ENCODE assay signal across 8 cellular contexts in genomic region chr6:87407531-87407895, GRCh38. TPM values are rescaled to one million over a fixed set of nuclear protein-coding genes. Genes with fewer than 3 reads are reported as not detected.
A peak's percentile ranks its signal among the peaks of the same experiment; 100 is the strongest.
DNase-seq lines count a peak whose midpoint lies in the region; ATAC-seq, FAIRE-seq and TF ChIP-seq lines count a peak whose summit lies in the region.

No MANE protein-coding gene starts in this region.

- H3K4me3 ChIP-seq in GM12878 (peak overlapping the region; percentile 79), spleen (peak overlapping the region; percentile 86 to 100 (median 100))

- no peak for DNase-seq in activated naive CD4-positive, alpha-beta T cell treated with anti-CD3 and anti-CD28 coated beads for 36 hours
- DNase-seq in activated naive CD4-positive, alpha-beta T cell (lab: John Stamatoyannopoulos, UW), result no peak
- DNase-seq in NCI-H526 treated with DMSO at 0.1 percent for 48 hours (lab: John Stamatoyannopoulos, UW) (peak; percentile 58), GM12878 (ENCODE audit: low read depth, low spot score) (no peak), immature natural killer cell (no peak), spleen (no peak)

- SMC1A ChIA-PET in GM12878 (lab: Charles Lee; ENCODE audit: uncharacterized antibody, unreplicated experiment), result interaction anchor here (1.0 kb wide), 1 partner anchor 148 kb away, joined by 3 read pairs; no protein-coding TSS in a partner anchor

- CTCF ChIA-PET in activated naive CD4-positive, alpha-beta T cell treated with anti-CD3 and anti-CD28 coated beads for 36 hours (lab: Charles Lee), result interaction anchor here (1.2 to 2.5 kb wide), 3 partner anchors 14 to 341 kb away, joined by 3 to 12 read pairs (median 4); no protein-coding TSS in a partner anchor
- CTCF ChIA-PET in GM12878 (lab: Yijun Ruan, JAX), result interaction anchor here (2.2 kb wide), 1 partner anchor 14 kb away, joined by 6 read pairs; no protein-coding TSS in a partner anchor

- FAIRE-seq in GM12878 (lab: Jason Lieb, UNC), result no peak

- no peaks in the 10 kb centered on the region for H3K79me2 ChIP-seq in GM12878 (ENCODE audit: control insufficient read depth, insufficient read depth, low read length)

- H3K4me3 Mint-ChIP-seq in activated naive CD4-positive, alpha-beta T cell treated with anti-CD3 and anti-CD28 coated beads for 36 hours, result peak overlapping the region; percentile 84
- peak overlapping the region; percentile 83 to 88 (median 87) for H3K4me3 Mint-ChIP-seq in immature natural killer cell

- ATAC-seq in HG02852 (IDR thresholded peaks at IDR 0.05; ENCODE audit: unreplicated experiment) (peak; percentile 24), GM12878 (peak; percentile 12)
- ATAC-seq in activated CD4-positive, CD25-positive, alpha-beta regulatory T cell treated with anti-CD3 and anti-CD28 coated beads, Interleukin-2, amount 50 U/mL, for 24 hours, result no peak

- H3K4me1 ChIP-seq in GM12878 (ENCODE audit: control insufficient read depth, insufficient read depth, low read length) (no peaks in the 10 kb centered on the region), spleen (peaks cover 0 to 17% (median 9%) of the 10 kb centered on the region in 6 donors)

- 0% methylated on average over 10 of the region's 10 CpGs for WGBS in GM12878 (ENCODE audit: insufficient coverage, insufficient replicate concordance, low lambda C conversion rate, missing lambda C conversion rate)
- WGBS in spleen, 5 donors, result 0 to 1% (median 1%) methylated on average over 10 of the region's 10 CpGs

- H3K27me3 Mint-ChIP-seq in activated naive CD4-positive, alpha-beta T cell treated with anti-CD3 and anti-CD28 coated beads for 36 hours (ENCODE audit: low read depth), result peaks cover 11% of the 10 kb centered on the region
- peaks cover 8 to 22% (median 20%) of the 10 kb centered on the region in 3 donors for H3K27me3 Mint-ChIP-seq in immature natural killer cell (ENCODE audit: low read depth in 3 of 3)

- H3K4me1 Mint-ChIP-seq in activated naive CD4-positive, alpha-beta T cell treated with anti-CD3 and anti-CD28 coated beads for 36 hours (ENCODE audit: low read depth), result no peaks in the 10 kb centered on the region
- H3K4me1 Mint-ChIP-seq in immature natural killer cell, result peaks cover 8 to 15% of the 10 kb centered on the region in 2 donors

- no peaks in the 10 kb centered on the region for H4K20me1 ChIP-seq in GM12878 (ENCODE audit: control insufficient read depth, insufficient read depth)

- TF ChIP-seq POLR2A in GM12878 (IDR thresholded peaks at IDR 0.05; ENCODE audit: low read depth, low read length) (no peak), spleen (IDR thresholded peaks at IDR 0.05) (no peak)

- H3K27ac ChIP-seq in GM12878 (ENCODE audit: control insufficient read depth, insufficient read depth), result no peak overlapping the region
- peak overlapping the region in 7 of 8 donors; percentile 73 to 89 (median 83) for H3K27ac ChIP-seq in spleen

- H3K9me3 Mint-ChIP-seq in activated naive CD4-positive, alpha-beta T cell treated with anti-CD3 and anti-CD28 coated beads for 36 hours, result no peaks in the 10 kb centered on the region
- H3K9me3 Mint-ChIP-seq in immature natural killer cell, result no peaks in the 10 kb centered on the region

- TF ChIP-seq RAD21 in GM12878 (IDR thresholded peaks at IDR 0.05; ENCODE audit: insufficient read depth, low read depth, low read length), result no peak

- no peak overlapping the region for H3K27ac Mint-ChIP-seq in activated naive CD4-positive, alpha-beta T cell treated with anti-CD3 and anti-CD28 coated beads for 36 hours
- H3K27ac Mint-ChIP-seq in immature natural killer cell, result peak overlapping the region; percentile 17 to 69 (median 34)

- intact Hi-C loops in activated naive CD4-positive, alpha-beta T cell treated with anti-CD3 and anti-CD28 coated beads for 36 hours (cut with micrococcal nuclease), result loop anchor here (5.0 kb wide), 1 partner anchor 400 kb away; no protein-coding TSS in a partner anchor
- intact Hi-C loops in GM12878 (cut with micrococcal nuclease; ENCODE audit: unreplicated experiment), result no loop called here
- intact Hi-C loops in spleen (cut with DNase I; ENCODE audit: low total_unique reads), result no loop called here

- in situ Hi-C loops in GM12878 (cut with MboI), result no loop called here

- BruUV-seq in GM12878 (replicated peaks; lab: Mats Ljungman, UMichigan), result no TSS peak

- no peak for TF ChIP-seq EP300 in GM12878 (IDR thresholded peaks at IDR 0.05; ENCODE audit: borderline replicate concordance in 1 of 2, control insufficient read depth in 1 of 2, low read depth in 2 of 2, low read length in 2 of 2)

- RAD21 ChIA-PET in GM12878 (lab: Charles Lee; ENCODE audit: unreplicated experiment), result interaction anchor here (1.5 kb wide), 1 partner anchor 1463 kb away, joined by 3 read pairs; no protein-coding TSS in a partner anchor

- no peaks in the 10 kb centered on the region for H3K36me3 Mint-ChIP-seq in activated naive CD4-positive, alpha-beta T cell treated with anti-CD3 and anti-CD28 coated beads for 36 hours (ENCODE audit: low read depth)
- no peaks in the 10 kb centered on the region for H3K36me3 Mint-ChIP-seq in immature natural killer cell

- H3K36me3 ChIP-seq in GM12878 (ENCODE audit: control insufficient read depth in 2 of 2, insufficient read depth in 2 of 2, low read length in 1 of 2) (no peaks in the 10 kb centered on the region), spleen (no peaks in the 10 kb centered on the region)

- H2AFZ ChIP-seq in GM12878 (ENCODE audit: control insufficient read depth, low read depth, low read length), result peak overlapping the region; percentile 82

- POLR2A ChIA-PET in GM12878 (lab: Charles Lee), result no interaction called here

- H3K4me2 ChIP-seq in GM12878 (ENCODE audit: control insufficient read depth, insufficient read depth), result peak overlapping the region; percentile 85

- H3K27me3 ChIP-seq in GM12878 (replicated peaks in 1 of 2; ENCODE audit: control insufficient read depth in 2 of 2, insufficient read depth in 2 of 2, low read length in 1 of 2), result no peaks in the 10 kb centered on the region; a peak in 1 of 4 replicates
- H3K27me3 ChIP-seq in spleen (replicated peaks in 1 of 7), result peaks cover 0 to 12% (median 0%) of the 10 kb centered on the region in 7 donors

- no peak overlapping the region for H3K9ac ChIP-seq in GM12878 (ENCODE audit: control insufficient read depth, insufficient read depth, low read length)

- TF ChIP-seq CTCF in GM12878 (IDR thresholded peaks at IDR 0.05 in 2 of 3, conservative IDR thresholded peaks at IDR 0.05 in 1 of 3; ENCODE audit: control insufficient read depth in 2 of 3, extremely low read depth in 1 of 3, insufficient read depth in 1 of 3, low read depth in 3 of 3, low read length in 3 of 3) (no peak), spleen (IDR thresholded peaks at IDR 0.05 in 8 of 11, conservative IDR thresholded peaks at IDR 0.05 in 3 of 11) (no peak)

- H3K9me3 ChIP-seq in GM12878 (replicated peaks; ENCODE audit: control insufficient read depth, insufficient read depth, low read length) (no peaks in the 10 kb centered on the region), spleen (no peaks in the 10 kb centered on the region)

TF ChIP-seq in GM12878, 131 proteins besides CTCF, POLR2A, EP300 and RAD21 (continues in another document):
- TF ChIP-seq RCOR1 (conservative IDR thresholded peaks at IDR 0.05; ENCODE audit: low read depth, low read length), result no peak
- no peak for TF ChIP-seq CREB1 (IDR thresholded peaks at IDR 0.05; ENCODE audit: low read depth)
- no peak for TF ChIP-seq ZNF24 (IDR thresholded peaks at IDR 0.05)

RNA-seq across cellular contexts. Expression of gene CFAP206, which starts 0.3 kb away (rescaled TPM):
- not detected for total RNA-seq in activated naive CD4-positive, alpha-beta T cell treated with anti-CD3 and anti-CD28 coated beads for 36 hours
- total RNA-seq in GM12878 (2013; cell fraction: nucleolus; rRNA removed), result 0.40 TPM in 1 of 2 replicates, not detected in the other
- total RNA-seq in GM12878 (2014; rRNA removed), result 0.05 and 0.11 TPM in 2 replicates
- total RNA-seq in GM12878 (2014; rRNA removed; fragmentation: Illumina TruSeq; extraction: Trizol), result not detected in 2 replicates
- not detected in 2 replicates for total RNA-seq in GM12878 (2021)
- not detected for polyA plus RNA-seq in GM12878 (2011; ENCODE audit: low read depth)
- polyA plus RNA-seq in GM12878 (2011; rRNA removed), result 0.04 TPM in 1 of 2 replicates, not detected in the other
- polyA plus RNA-seq in GM12878 (2011; cell fraction: cytosol; rRNA removed), result not detected in 2 replicates
- not detected in 2 replicates for polyA plus RNA-seq in GM12878 (2011; cell fraction: nucleus; rRNA removed)
- not detected in 2 replicates for polyA plus RNA-seq in GM12878 (2012)
- 0.06 TPM in 1 of 2 replicates, not detected in the other for polyA plus RNA-seq in GM12878 (2014; fragmentation: Illumina TruSeq; extraction: Trizol)
- polyA plus RNA-seq in GM12878 (2014; fragmentation: Nextera tagmentation; extraction: Ambion mirVana), result not detected
- polyA plus RNA-seq in GM12878 (2014; rRNA removed), result not detected in 2 replicates
- under 1 TPM in 1 of 2 experiments, not detected in 1; 0.24 TPM for polyA plus RNA-seq in GM12878 (2016; fragmentation: Nextera tagmentation; extraction: Ambion mirVana)
- polyA minus RNA-seq in GM12878 (2011; rRNA and poly(A)+ RNA removed), result 0.29 TPM in 1 of 2 replicates, not detected in the other
- polyA minus RNA-seq in GM12878 (2011; cell fraction: cytosol; rRNA and poly(A)+ RNA removed), result not detected in 2 replicates
- not detected in 2 replicates for polyA minus RNA-seq in GM12878 (2011; cell fraction: nucleus; rRNA and poly(A)+ RNA removed)
- polyA plus RNA-seq in immature natural killer cell, result not detected
- under 1 TPM in 1 of 7 donors, not detected in 6; 0.46 TPM for total RNA-seq in spleen
- under 1 TPM; 0.06 to 0.20 (median 0.12) TPM for polyA plus RNA-seq in spleen

Comparison
In these comparisons a context has a peak if more than half of its experiments do, and no peak if none do; other contexts are left out.
1. ATAC-seq: peak in HG02852 (single experiment) and GM12878 (single experiment); none in activated CD4-positive, CD25-positive, alpha-beta regulatory T cell treated with anti-CD3 and anti-CD28 coated beads, Interleukin-2, amount 50 U/mL, for 24 hours (0 of 2).